Comparison of ENCODE assay signal across 8 cellular contexts in the genomic region with DNA sequence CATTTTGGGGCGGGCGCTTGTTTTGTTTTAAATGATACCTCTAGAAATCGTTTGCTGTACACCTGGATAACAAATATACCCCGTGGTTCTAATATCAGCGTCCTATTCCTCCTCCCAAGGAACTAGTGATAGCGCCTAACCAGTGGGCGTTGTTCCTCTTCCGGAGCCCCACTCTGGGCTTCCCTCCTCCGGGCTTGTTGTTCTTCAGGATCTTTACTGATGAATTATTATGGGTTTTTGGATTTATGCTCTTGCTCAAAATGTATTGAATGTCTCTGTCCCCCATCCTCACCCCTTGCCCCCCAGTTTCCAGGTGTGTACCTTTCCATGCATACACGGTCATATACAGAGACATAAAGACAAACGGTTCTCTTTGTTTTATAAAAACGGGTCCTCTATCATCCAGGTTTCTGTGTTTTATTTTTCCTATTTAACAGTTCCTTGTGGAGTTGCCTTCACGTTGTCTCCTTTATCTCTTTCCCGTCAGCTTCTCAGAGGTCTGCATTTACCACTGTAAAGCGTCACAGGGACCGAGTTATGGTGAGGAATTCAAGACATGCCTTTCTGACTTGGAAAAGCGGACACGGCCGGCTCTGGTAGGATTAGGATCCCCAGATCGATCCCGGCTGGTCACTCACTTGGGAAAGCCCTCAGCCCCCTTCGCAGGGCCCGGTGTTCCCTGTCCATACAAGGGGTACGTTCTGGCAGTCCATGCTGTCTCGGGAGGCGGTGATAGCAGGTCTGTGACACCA. TPM values are rescaled to one million over a fixed set of nuclear protein-coding genes. Genes with fewer than 3 reads are reported as not detected.
DNase-seq lines count a peak whose midpoint lies in the region; ATAC-seq, FAIRE-seq and TF ChIP-seq lines count a peak whose summit lies in the region.

No MANE protein-coding gene starts in this region.

- TF ChIP-seq RAD21 in A549 (conservative IDR thresholded peaks at IDR 0.05 in 1 of 2, IDR thresholded peaks at IDR 0.05 in 1 of 2) = no peak

- no peak for TF ChIP-seq EP300 in A549 (IDR thresholded peaks at IDR 0.05)

- peak overlapping the region; percentile 65 for H3K9ac ChIP-seq in muscle layer of colon (ENCODE audit: low read length)

- WGBS in A549 (ENCODE audit: missing lambda C conversion rate) = 51% methylated on average over 26 of the region's 26 CpGs

- peaks cover 58% of the 10 kb centered on the region for H3K4me1 ChIP-seq in A549
- peaks cover 41% of the 10 kb centered on the region for H3K4me1 ChIP-seq in muscle layer of colon (ENCODE audit: insufficient read depth, low read length)

- H3K27ac Mint-ChIP-seq in central memory CD8-positive, alpha-beta T cell (ENCODE audit: low read depth) = peak overlapping the region; percentile 27

- DNase-seq in A549 (ENCODE audit: low read depth in 1 of 2, low spot score in 1 of 2) = no peak
- DNase-seq in HL-60 (ENCODE audit: low read depth in 1 of 2, low spot score in 1 of 2) = no peak
- no peak for DNase-seq in central memory CD8-positive, alpha-beta T cell (ENCODE audit: low spot score in 2 of 2)
- DNase-seq in Ammon's horn (ENCODE audit: low spot score) = no peak
- no peak for DNase-seq in urothelium cell line (ENCODE audit: low spot score)
- no peak for DNase-seq in stimulated activated CD4-positive, alpha-beta T cell treated with anti-CD3 and anti-CD28 coated beads, Interleukin-4, amount 100 ng/mL, for 4 hours
- no peak for DNase-seq in left lobe of liver (ENCODE audit: low spot score)

- peaks cover 28% of the 10 kb centered on the region for H3K27me3 Mint-ChIP-seq in central memory CD8-positive, alpha-beta T cell

- ATAC-seq in A549 (peak in 1 of 2 experiments; percentile 52; a peak in 2 of 6 replicates), left lobe of liver (no peak)
- no peak for ATAC-seq in central memory CD8-positive, alpha-beta T cell (replicated peaks; ENCODE audit: extremely low read depth, poor library complexity, severe bottlenecking)

- CTCF ChIA-PET in A549 (lab: Yijun Ruan, JAX) = interaction anchor here (0.8 to 4.1 kb wide), 13 partner anchors 10 to 187 kb away, joined by 3 to 23 read pairs (median 6); no protein-coding TSS in a partner anchor

- H3K4me2 ChIP-seq in A549 = peak overlapping the region; percentile 96

- H3K4me3 Mint-ChIP-seq in central memory CD8-positive, alpha-beta T cell = peak overlapping the region; percentile 80

- no peak for TF ChIP-seq CTCF in A549 (IDR thresholded peaks at IDR 0.05)
- no peak for TF ChIP-seq CTCF in HL-60 (IDR thresholded peaks at IDR 0.05; ENCODE audit: insufficient read depth, low read length)

- H3K27me3 ChIP-seq in HL-60 (ENCODE audit: insufficient read depth, poor library complexity, severe bottlenecking) = no peaks in the 10 kb centered on the region
- H3K27me3 ChIP-seq in muscle layer of colon (ENCODE audit: control insufficient read depth in 1 of 2, insufficient read depth in 2 of 2, low read length in 2 of 2) = no peaks in the 10 kb centered on the region

- H3K36me3 ChIP-seq in muscle layer of colon (ENCODE audit: insufficient read depth, low read length) = no peaks in the 10 kb centered on the region

- no peaks in the 10 kb centered on the region for H3K9me3 ChIP-seq in A549
- no peaks in the 10 kb centered on the region for H3K9me3 ChIP-seq in muscle layer of colon (ENCODE audit: low read length)

- peaks cover 44% of the 10 kb centered on the region for H3K4me1 Mint-ChIP-seq in central memory CD8-positive, alpha-beta T cell

- no peaks in the 10 kb centered on the region for H3K9me3 Mint-ChIP-seq in central memory CD8-positive, alpha-beta T cell

- no peak for TF ChIP-seq POLR2A in A549 (IDR thresholded peaks at IDR 0.05; ENCODE audit: low read length)

- POLR2A ChIA-PET in A549 (lab: Yijun Ruan, JAX) = interaction anchor here (0.5 to 3.3 kb wide), 4 partner anchors 11 to 59 kb away, joined by 3 to 16 read pairs (median 4); no protein-coding TSS in a partner anchor

- H3K36me3 Mint-ChIP-seq in central memory CD8-positive, alpha-beta T cell (ENCODE audit: insufficient read depth) = peaks cover 2% of the 10 kb centered on the region

- FAIRE-seq in A549 (lab: Jason Lieb, UNC) (no peak), urothelium cell line (lab: Jason Lieb, UNC) (no peak)

- H3K4me3 ChIP-seq in A549 (peak overlapping the region; percentile 72), HL-60 (replicated peaks; ENCODE audit: insufficient read depth, low read length) (peak overlapping the region; percentile 48), muscle layer of colon (ENCODE audit: low read depth in 1 of 2, low read length in 2 of 2) (peak overlapping the region; percentile 70 to 81)

- H3K27ac ChIP-seq in A549 (peak overlapping the region; percentile 90 to 95), HL-60 (replicated peaks) (peak overlapping the region; percentile 88), muscle layer of colon (ENCODE audit: low read depth, low read length) (peak overlapping the region; percentile 90)

TF ChIP-seq in A549, 52 proteins besides CTCF, POLR2A, EP300 and RAD21:
- TF ChIP-seq HOXA7 (CRISPR knock-in tag; IDR thresholded peaks at IDR 0.05) = no peak
- no peak for TF ChIP-seq POLR2AphosphoS2 (conservative IDR thresholded peaks at IDR 0.05; ENCODE audit: low read length)
- TF ChIP-seq NPAS2 (CRISPR knock-in tag; IDR thresholded peaks at IDR 0.05; ENCODE audit: borderline replicate concordance) = no peak
- no peak for TF ChIP-seq HEYL (CRISPR knock-in tag; IDR thresholded peaks at IDR 0.05)
- no peak for TF ChIP-seq KDM1A (IDR thresholded peaks at IDR 0.05; ENCODE audit: low read depth)
- TF ChIP-seq, protein P1, sequence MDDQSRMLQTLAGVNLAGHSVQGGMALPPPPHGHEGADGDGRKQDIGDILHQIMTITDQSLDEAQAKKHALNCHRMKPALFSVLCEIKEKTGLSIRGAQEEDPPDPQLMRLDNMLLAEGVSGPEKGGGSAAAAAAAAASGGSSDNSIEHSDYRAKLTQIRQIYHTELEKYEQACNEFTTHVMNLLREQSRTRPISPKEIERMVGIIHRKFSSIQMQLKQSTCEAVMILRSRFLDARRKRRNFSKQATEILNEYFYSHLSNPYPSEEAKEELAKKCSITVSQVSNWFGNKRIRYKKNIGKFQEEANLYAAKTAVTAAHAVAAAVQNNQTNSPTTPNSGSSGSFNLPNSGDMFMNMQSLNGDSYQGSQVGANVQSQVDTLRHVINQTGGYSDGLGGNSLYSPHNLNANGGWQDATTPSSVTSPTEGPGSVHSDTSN (IDR thresholded peaks at IDR 0.05) = no peak
- TF ChIP-seq FOSB (CRISPR knock-in tag; IDR thresholded peaks at IDR 0.05) = no peak
- no peak for TF ChIP-seq HDAC2 (IDR thresholded peaks at IDR 0.05)
- TF ChIP-seq BHLHE40 (IDR thresholded peaks at IDR 0.05; ENCODE audit: low read depth, low read length) = no peak
- TF ChIP-seq GATA3 (IDR thresholded peaks at IDR 0.05; ENCODE audit: borderline replicate concordance) = no peak
- TF ChIP-seq MAZ (IDR thresholded peaks at IDR 0.05; ENCODE audit: borderline replicate concordance, low read depth, low read length) = no peak
- TF ChIP-seq TFCP2L1 (CRISPR knock-in tag; IDR thresholded peaks at IDR 0.05) = no peak
- no peak for TF ChIP-seq NR3C1 (IDR thresholded peaks at IDR 0.05)
- no peak for TF ChIP-seq RCOR1 (IDR thresholded peaks at IDR 0.05; ENCODE audit: low read depth, low read length)
- TF ChIP-seq RARB (CRISPR knock-in tag; IDR thresholded peaks at IDR 0.05) = no peak
- TF ChIP-seq HOXB5 (CRISPR knock-in tag; IDR thresholded peaks at IDR 0.05) = no peak

RNA-seq across cellular contexts. Expression of a gene that starts 0.7 kb away (rescaled TPM):
- polyA plus RNA-seq in A549 (2011; rRNA removed) (29.8 and 30.5 TPM in 2 replicates), A549 (2017; fragmentation: RNase III; extraction: RNeasy Plus Mini Kit Qiagen cat#74134 plus additional on column Dnase treatment) (21.9 to 26.4 TPM (median 23.2 TPM) in 3 replicates)
- polyA plus RNA-seq in A549 (2012; cell fraction: cytosol; rRNA removed) = 23.4 and 33.9 TPM in 2 replicates
- polyA plus RNA-seq in A549 (2012; cell fraction: nucleus; rRNA removed) = 69.3 and 101 TPM in 2 replicates
- 46.3 and 47.5 TPM in 2 replicates for polyA minus RNA-seq in A549 (2011; rRNA and poly(A)+ RNA removed)
- 32.8 TPM for total RNA-seq in left lobe of liver
